In the genomic region with DNA sequence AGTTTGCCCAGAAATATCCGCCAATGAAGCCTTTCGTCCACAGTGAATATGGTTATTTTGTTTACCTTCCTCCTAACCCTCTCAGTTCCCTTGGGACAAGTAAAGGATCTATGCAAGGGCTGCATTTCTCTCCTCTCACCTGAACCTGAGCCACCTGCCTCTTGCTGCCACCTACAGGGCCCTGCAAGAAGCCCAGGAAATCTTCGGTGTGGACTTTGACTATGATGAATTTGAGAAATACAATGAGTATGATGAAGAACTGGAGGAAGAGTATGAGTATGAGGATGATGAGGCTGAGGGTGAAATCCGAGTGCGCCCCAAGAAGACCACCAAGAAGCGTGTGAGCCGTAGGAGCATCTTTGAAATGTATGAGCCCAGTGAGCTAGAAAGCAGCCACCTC, we compare ENCODE assay signal across 1 cellular context.
TF ChIP-seq lines count a peak whose summit lies in the region.

No MANE protein-coding gene starts in this region.

TF ChIP-seq in HepG2, 621 proteins besides CTCF, POLR2A, EP300 and RAD21:
- TF ChIP-seq ASH2L (IDR thresholded peaks at IDR 0.05; ENCODE audit: insufficient read length, low read depth, low read length) (no peak), ZNF879 (CRISPR knock-in tag; IDR thresholded peaks at IDR 0.05) (no peak), ISL2 (CRISPR knock-in tag; IDR thresholded peaks at IDR 0.05) (no peak), HIVEP1 (CRISPR knock-in tag; IDR thresholded peaks at IDR 0.05) (no peak), ARID3A (IDR thresholded peaks at IDR 0.05; ENCODE audit: low read depth, low read length) (no peak), HNF4G (IDR thresholded peaks at IDR 0.05; ENCODE audit: borderline replicate concordance, low read depth, low read length) (0 out of 2 replicates have a peak, but pooled peaks have one; percentile 31), HNF4G (CRISPR knock-in tag; IDR thresholded peaks at IDR 0.05; ENCODE audit: borderline replicate concordance, low read depth) (no peak), SRSF9 (IDR thresholded peaks at IDR 0.05; ENCODE audit: borderline replicate concordance, insufficient read depth, low read depth, low read length, poor library complexity, severe bottlenecking) (no peak), HNF4A (CRISPR knock-in tag; IDR thresholded peaks at IDR 0.05) (peak; percentile 38), STAG1 (CRISPR knock-in tag; IDR thresholded peaks at IDR 0.05) (peak; percentile 60)
- TF ChIP-seq, protein P1, sequence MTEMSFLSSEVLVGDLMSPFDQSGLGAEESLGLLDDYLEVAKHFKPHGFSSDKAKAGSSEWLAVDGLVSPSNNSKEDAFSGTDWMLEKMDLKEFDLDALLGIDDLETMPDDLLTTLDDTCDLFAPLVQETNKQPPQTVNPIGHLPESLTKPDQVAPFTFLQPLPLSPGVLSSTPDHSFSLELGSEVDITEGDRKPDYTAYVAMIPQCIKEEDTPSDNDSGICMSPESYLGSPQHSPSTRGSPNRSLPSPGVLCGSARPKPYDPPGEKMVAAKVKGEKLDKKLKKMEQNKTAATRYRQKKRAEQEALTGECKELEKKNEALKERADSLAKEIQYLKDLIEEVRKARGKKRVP (CRISPR knock-in tag; IDR thresholded peaks at IDR 0.05), result no peak
TF ChIP-seq in HepG2: peak in this region for 3.
